In the genomic region with DNA sequence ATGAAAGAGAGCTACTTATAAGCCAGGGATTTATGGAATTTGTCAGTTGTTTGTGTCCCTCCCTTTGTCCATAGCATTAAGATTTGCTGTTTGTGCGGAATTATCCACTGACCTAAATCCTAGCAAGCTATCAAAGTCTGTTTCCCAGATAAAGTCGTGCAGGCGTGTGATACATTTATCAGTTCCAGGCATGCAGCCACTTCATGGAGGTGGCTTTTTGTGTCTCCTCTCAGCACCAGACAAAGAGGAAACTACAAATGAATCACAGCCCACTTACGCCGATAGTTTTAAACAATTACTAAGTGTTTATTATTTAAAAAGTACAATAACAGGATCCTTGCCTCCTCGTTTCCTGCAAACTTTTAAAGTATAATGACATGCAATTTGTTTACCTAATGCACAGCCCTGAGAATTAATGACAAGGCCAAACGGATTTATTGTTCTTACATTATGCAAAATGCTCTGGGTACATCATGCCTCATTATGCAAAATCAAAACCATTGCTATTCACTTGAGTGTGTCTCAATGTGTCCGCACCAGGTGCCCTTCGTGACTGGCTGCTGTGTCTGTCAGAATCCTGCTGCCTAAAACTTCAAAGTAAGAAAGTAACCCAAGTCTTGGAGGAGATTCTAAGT, we compare ENCODE assay signal across 16 cellular contexts.
"Had no signal": no experiment of that assay in that cellular context is flagged by ENCODE, and none has a peak within 500 bp of the region (broad histone marks: within the 10 kb centered on the region; RNA-seq: fewer than 3 reads in every experiment).

No MANE protein-coding gene starts in this region.

- H3K4me3 ChIP-seq: breast epithelium, colonic mucosa, dorsolateral prefrontal cortex, heart left ventricle, spleen, thyroid gland had no signal

- FAIRE-seq: kidney had no signal

- H3K9me3 ChIP-seq: colonic mucosa, thyroid gland had no signal

- ATAC-seq: heart left ventricle; naive thymus-derived CD4-positive, alpha-beta T cell had no signal

- DNase-seq: activated CD4-positive, alpha-beta T cell treated with anti-CD3 and anti-CD28 coated beads for 1 hour; activated gamma-delta T cell treated with Interleukin-2 at 50 U/mL for 16 hours; activated T-cell treated with anti-CD3 and anti-CD28 coated beads, Interleukin-2, amount 50 U/mL, for 1 hour; aorta; colonic mucosa; dorsolateral prefrontal cortex; endodermal cell; heart left ventricle; kidney; naive thymus-derived CD4-positive, alpha-beta T cell; spleen; stimulated activated CD4-positive, alpha-beta T cell treated with anti-CD3 and anti-CD28 coated beads, Interleukin-4, amount 100 ng/mL, for 24 hours; stimulated activated naive CD4-positive, alpha-beta T cell treated with Interleukin-2 at 50 U/mL for 16 hours; T-helper 1 cell; thyroid gland had no signal

- H3K36me3 ChIP-seq: breast epithelium, colonic mucosa, heart left ventricle, spleen, thyroid gland had no signal

- H3K27me3 ChIP-seq: breast epithelium, colonic mucosa, dorsolateral prefrontal cortex, heart left ventricle, spleen, thyroid gland had no signal

- H3K4me1 ChIP-seq: breast epithelium, colonic mucosa, heart left ventricle, spleen, thyroid gland had no signal

- H3K27ac ChIP-seq: breast epithelium, colonic mucosa, dorsolateral prefrontal cortex, heart left ventricle, spleen, thyroid gland had no signal
